ENCODE assay signal across 1 cellular context in the genomic region with DNA sequence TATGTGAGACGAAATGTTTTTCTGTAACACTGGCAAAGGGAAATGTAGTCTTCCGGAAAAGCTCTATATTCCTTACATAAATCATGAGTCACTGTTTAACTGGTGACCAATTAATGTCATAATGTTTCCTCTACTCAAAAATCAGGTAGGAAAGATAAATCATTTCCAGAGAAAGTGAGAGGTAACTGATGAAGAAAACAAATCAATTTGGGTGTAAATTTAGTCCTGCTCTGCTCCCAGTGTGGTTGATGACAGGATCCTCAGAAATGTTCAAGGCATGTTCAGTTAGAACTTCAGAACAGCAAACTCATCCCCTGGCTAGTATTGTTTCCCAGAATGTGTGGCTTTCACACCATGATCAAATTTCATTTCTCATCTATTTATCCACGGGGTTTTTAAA.
TF ChIP-seq lines count a peak whose summit lies in the region.

No MANE protein-coding gene starts in this region.

TF ChIP-seq in endothelial cell of umbilical vein, 7 proteins besides CTCF, POLR2A, EP300 and RAD21:
- TF ChIP-seq, protein P1, sequence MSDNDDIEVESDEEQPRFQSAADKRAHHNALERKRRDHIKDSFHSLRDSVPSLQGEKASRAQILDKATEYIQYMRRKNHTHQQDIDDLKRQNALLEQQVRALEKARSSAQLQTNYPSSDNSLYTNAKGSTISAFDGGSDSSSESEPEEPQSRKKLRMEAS (IDR thresholded peaks at IDR 0.05; ENCODE audit: insufficient read depth, insufficient read length), result no peak
- peak; percentile 23 for TF ChIP-seq FOS (IDR thresholded peaks at IDR 0.05; ENCODE audit: borderline replicate concordance, insufficient read depth, low read length)
